In the genomic region with DNA sequence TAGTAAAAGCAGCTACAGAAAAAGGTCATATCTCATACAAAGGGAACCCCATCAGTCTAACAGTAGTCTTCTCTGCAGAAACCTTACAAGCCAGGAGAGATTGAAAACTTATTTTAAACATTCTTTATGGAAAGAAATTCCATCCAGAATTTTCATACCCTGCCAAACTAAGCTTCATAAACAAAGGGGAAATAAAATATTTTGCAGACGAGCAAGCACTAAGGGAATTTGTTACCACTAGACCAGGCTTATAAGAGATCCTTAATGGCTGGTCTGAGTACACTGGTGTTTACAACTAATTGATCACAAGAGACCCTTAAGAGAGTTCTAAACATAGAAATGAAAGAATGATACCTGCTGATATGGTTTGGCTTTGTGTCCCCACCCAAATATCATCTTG, we compare ENCODE assay signal across 28 cellular contexts.
"Had no signal": no experiment of that assay in that cellular context is flagged by ENCODE, and none has a peak within 500 bp of the region (broad histone marks: within the 10 kb centered on the region; RNA-seq: fewer than 3 reads in every experiment).

No MANE protein-coding gene starts in this region.

- H3K27me3 ChIP-seq: neural progenitor cell, ovary, spleen, suprapubic skin, testis, tibial artery, transverse colon, upper lobe of right lung, uterus had no signal

- H2AFZ ChIP-seq: neural progenitor cell, parathyroid adenoma had no signal

- H3K9ac ChIP-seq: neural progenitor cell, parathyroid adenoma had no signal

- H3K36me3 ChIP-seq: neural progenitor cell, ovary, spleen, suprapubic skin, tibial artery, transverse colon, upper lobe of right lung, uterus had no signal

- ATAC-seq: natural killer cell; psoas muscle; right cardiac atrium; sciatic nerve; stimulated activated memory B cell treated with anti-CD40 and anti-IgM and Interleukin-4, amounts not matched to agents 10 μg/mL and 1 μg/mL and 100 μg/mL, for 72 hours; stimulated activated naive CD8-positive, alpha-beta T cell treated with anti-CD3 and anti-CD28 coated beads, Interleukin-15, amount 100 ng/mL, for 72 hours; stimulated activated naive CD8-positive, alpha-beta T cell treated with anti-CD3 and anti-CD28 coated beads, Interleukin-15, Interleukin-2, amounts not matched to agents 100 U/mL and 50 U/mL, for 24 hours; upper lobe of right lung had no signal

- H3K27ac ChIP-seq: neural progenitor cell, ovary, parathyroid adenoma, psoas muscle, skin epidermis, spleen, suprapubic skin, testis, tibial artery, transverse colon, upper lobe of right lung, uterus had no signal

- H3K9me3 ChIP-seq: testis had no signal

- H3K4me1 ChIP-seq: neural progenitor cell, parathyroid adenoma, psoas muscle, spleen, suprapubic skin, testis, tibial artery, transverse colon, upper lobe of right lung, uterus had no signal

- H3K79me2 ChIP-seq: parathyroid adenoma had no signal

- DNase-seq: natural killer cell; occipital lobe; ovary; posterior cingulate gyrus; psoas muscle; right cardiac atrium; spleen; stimulated activated CD4-positive, alpha-beta T cell treated with anti-CD3 and anti-CD28 coated beads, Interleukin-12 subunit alpha, Interleukin-12 subunit beta, amount 100 ng/mL, for 4 hours; stimulated activated CD4-positive, alpha-beta T cell treated with anti-CD3 and anti-CD28 coated beads, Interleukin-1b, Interleukin-23, amount 100 ng/mL, for 48 hours; stimulated activated CD4-positive, alpha-beta T cell treated with anti-CD3 and anti-CD28 coated beads, Interleukin-4, amount 100 ng/mL, for 1 hour; stimulated activated CD4-positive, alpha-beta T cell treated with anti-CD3 and anti-CD28 coated beads, Interleukin-4, amount 100 ng/mL, for 4 hours; stimulated activated CD8-positive, alpha-beta memory T cell treated with anti-CD3 and anti-CD28 coated beads, Interleukin-4, amount 100 ng/mL, for 48 hours; stimulated activated naive CD4-positive, alpha-beta T cell; stimulated activated naive CD8-positive, alpha-beta T cell treated with anti-CD3 and anti-CD28 coated beads, Interleukin-15, amount 100 ng/mL, for 72 hours; stimulated activated naive CD8-positive, alpha-beta T cell treated with anti-CD3 and anti-CD28 coated beads, Interleukin-15, Interleukin-2, amounts not matched to agents 100 U/mL and 50 U/mL, for 24 hours; substantia nigra; testis; tibial artery; transverse colon; upper lobe of right lung; uterus had no signal

- H3K4me3 ChIP-seq: neural progenitor cell, ovary, psoas muscle, skin epidermis, smooth muscle cell, spleen, suprapubic skin, testis, tibial artery, transverse colon, upper lobe of right lung, uterus had no signal

- H3K4me2 ChIP-seq: neural progenitor cell, smooth muscle cell had no signal
